1 cellular context compared by ENCODE assay signal in the genomic region with DNA sequence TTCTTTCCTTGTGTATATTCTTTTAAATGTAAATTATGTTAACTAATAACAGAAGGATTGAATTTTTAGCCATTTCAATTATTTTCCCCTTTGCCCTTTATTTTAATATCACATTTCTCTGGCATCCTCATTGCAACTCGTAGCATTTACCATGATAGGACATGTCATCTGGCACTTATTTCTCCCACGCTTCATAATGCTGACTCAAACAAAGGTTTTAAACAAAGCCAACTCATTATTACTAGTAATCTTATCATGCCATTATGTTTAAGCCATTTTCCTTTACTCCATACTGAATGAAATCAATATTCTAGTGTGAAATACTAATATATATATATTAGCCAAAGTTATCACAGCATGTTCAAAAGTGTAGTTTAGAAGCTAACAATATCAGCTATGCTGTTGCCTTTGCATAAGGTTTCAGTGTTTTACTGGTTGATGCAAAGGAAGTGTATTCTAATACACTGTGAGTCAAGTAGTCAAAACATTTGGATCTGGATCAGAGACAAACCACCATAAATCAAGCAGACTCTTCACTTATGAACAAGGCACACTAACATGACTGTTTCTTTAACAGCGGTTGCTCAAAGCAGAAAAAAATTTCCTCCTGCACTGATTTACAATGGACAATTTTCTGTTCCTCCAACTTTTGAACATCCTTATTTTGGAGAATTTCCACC.
TF ChIP-seq lines count a peak whose summit lies in the region.

No MANE protein-coding gene starts in this region.

TF ChIP-seq in IMR-90, 13 proteins besides CTCF, POLR2A, EP300 and RAD21:
- peak; percentile 76 for TF ChIP-seq MAFK (IDR thresholded peaks at IDR 0.05; ENCODE audit: low read depth, low read length)
- TF ChIP-seq CEBPB (IDR thresholded peaks at IDR 0.05; ENCODE audit: low read depth, low read length): no peak
